In genomic region chr4:153318696-153319320, GRCh38 we compare ENCODE assay signal across 8 cellular contexts. TPM values are rescaled to one million over a fixed set of nuclear protein-coding genes. Genes with fewer than 3 reads are reported as not detected.
DNase-seq lines count a peak whose midpoint lies in the region; ATAC-seq and TF ChIP-seq lines count a peak whose summit lies in the region.

No MANE protein-coding gene starts in this region.

- H3K27ac ChIP-seq in WERI-Rb-1: no peak overlapping the region
- no peak overlapping the region for H3K27ac ChIP-seq in foreskin keratinocyte

- ATAC-seq in GM21367 (IDR thresholded peaks at IDR 0.05; ENCODE audit: unreplicated experiment): peak; percentile 47
- peak; percentile 68 for ATAC-seq in foreskin keratinocyte
- ATAC-seq in GM19452 (IDR thresholded peaks at IDR 0.05; ENCODE audit: unreplicated experiment): no peak

- H3K9me3 ChIP-seq in WERI-Rb-1 (ENCODE audit: severe bottlenecking): no peaks in the 10 kb centered on the region

- peaks cover 27% of the 10 kb centered on the region for H3K36me3 ChIP-seq in WERI-Rb-1

- H3K4me3 ChIP-seq in WERI-Rb-1 (ENCODE audit: low read depth, low read length): no peak overlapping the region

- no peaks in the 10 kb centered on the region for H3K27me3 ChIP-seq in WERI-Rb-1 (ENCODE audit: insufficient read depth, low read depth, severe bottlenecking)
- no peaks in the 10 kb centered on the region for H3K27me3 ChIP-seq in foreskin keratinocyte

- no peaks in the 10 kb centered on the region for H3K4me1 ChIP-seq in foreskin keratinocyte

- TF ChIP-seq CTCF in WERI-Rb-1 (IDR thresholded peaks at IDR 0.05; ENCODE audit: low read depth, low read length) (peak; percentile 58), foreskin keratinocyte (conservative IDR thresholded peaks at IDR 0.05) (peak; percentile 89)

- peak; percentile 0 for DNase-seq in DMS79 treated with DMSO at 0.1 percent for 48 hours (lab: John Stamatoyannopoulos, UW)
- no peak for DNase-seq in DMS79 (lab: John Stamatoyannopoulos, UW)
- DNase-seq in NCI-H1694 (lab: John Stamatoyannopoulos, UW): peak; percentile 70
- peak; percentile 42 for DNase-seq in WERI-Rb-1
- peak in 1 of 2 donors; percentile 29 for DNase-seq in foreskin keratinocyte
- peak; percentile 31 for DNase-seq in putamen (ENCODE audit: low spot score)

RNA-seq across cellular contexts. Expression of gene MND1, which starts 25.7 kb away (rescaled TPM):
- total RNA-seq in foreskin keratinocyte: 10.8 and 15.6 TPM in 2 replicates
- 13.2 and 19.8 TPM in 2 replicates for polyA plus RNA-seq in foreskin keratinocyte
